14 cellular contexts compared by ENCODE assay signal in the genomic region with DNA sequence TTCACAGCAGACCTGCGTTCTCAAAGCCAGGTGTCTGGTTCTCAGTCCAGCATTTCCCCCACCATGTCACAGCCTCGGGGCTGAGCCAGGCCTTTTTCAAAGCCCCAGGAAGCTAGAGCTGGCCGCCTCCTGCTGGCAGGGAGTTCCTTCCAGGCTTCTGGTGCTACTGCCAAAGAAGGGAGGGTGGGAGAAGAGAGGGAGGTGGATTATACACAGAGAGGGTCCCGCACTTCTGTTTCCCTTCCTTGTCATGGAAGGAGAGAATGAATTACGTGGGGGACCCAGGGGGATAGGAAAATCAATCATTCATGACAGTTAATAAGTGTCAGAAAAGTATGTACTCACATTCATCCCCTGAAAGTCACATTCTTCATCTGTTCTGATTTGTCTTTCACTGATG. TPM values are rescaled to one million over a fixed set of nuclear protein-coding genes. Genes with fewer than 3 reads are reported as not detected.
A peak's percentile ranks its signal among the peaks of the same experiment; 100 is the strongest.
DNase-seq lines count a peak whose midpoint lies in the region; ATAC-seq and TF ChIP-seq lines count a peak whose summit lies in the region.
"Had no signal": no experiment of that assay in that cellular context is flagged by ENCODE, and none has a peak within 500 bp of the region (broad histone marks: within the 10 kb centered on the region; RNA-seq: fewer than 3 reads in every experiment).

No MANE protein-coding gene starts in this region.

- peaks cover 65% of the 10 kb centered on the region for H3K4me1 Mint-ChIP-seq in glutamatergic neuron (ENCODE audit: low read depth, unreplicated experiment)

- H3K79me2 ChIP-seq in osteoblast (ENCODE audit: insufficient read depth, low read length): no peaks in the 10 kb centered on the region
- H3K79me2 ChIP-seq in Karpas-422 (ENCODE audit: low read length): no peaks in the 10 kb centered on the region

- H3K4me1 ChIP-seq in ascending aorta (peaks cover 0 to 3% of the 10 kb centered on the region in 2 donors), osteoblast (ENCODE audit: insufficient read depth, low read length) (peaks cover 13% of the 10 kb centered on the region), Karpas-422 (ENCODE audit: low read length) (no peaks in the 10 kb centered on the region)

- TF ChIP-seq CTCF in GM10266 (IDR thresholded peaks at IDR 0.05; ENCODE audit: control insufficient read depth, insufficient read depth, low read depth, missing control alignments) (peak; percentile 10), ascending aorta (IDR thresholded peaks at IDR 0.05) (peak in 1 of 3 experiments; percentile 33), glutamatergic neuron (IDR thresholded peaks at IDR 0.05; ENCODE audit: partially characterized antibody, unreplicated experiment) (no peak), osteoblast (IDR thresholded peaks at IDR 0.05; ENCODE audit: extremely low read depth, low read depth, low read length) (no peak)

- H3K4me3 ChIP-seq in ascending aorta (peak overlapping the region in 1 of 2 donors; percentile 65), osteoblast (ENCODE audit: insufficient read depth, low read length) (no peak overlapping the region), Karpas-422 (ENCODE audit: low read length) (no peak overlapping the region)

- H3K36me3 Mint-ChIP-seq in glutamatergic neuron (ENCODE audit: unreplicated experiment): no peaks in the 10 kb centered on the region

- H3K27me3 Mint-ChIP-seq in glutamatergic neuron (ENCODE audit: unreplicated experiment): peaks cover 13% of the 10 kb centered on the region

- DNase-seq in GM10266 (ENCODE audit: extremely low spot score) (no peak), ascending aorta (ENCODE audit: low spot score in 2 of 2) (no peak), glutamatergic neuron (peak; percentile 80), retina (peak; percentile 32), osteoblast (ENCODE audit: insufficient read length, low spot score, missing footprints) (no peak), Karpas-422 (no peak), NOMO-1 (lab: John Stamatoyannopoulos, UW; ENCODE audit: unreplicated experiment in 2 of 2) (no peak)
- DNase-seq: activated CD4-positive, alpha-beta T cell treated with anti-CD3 and anti-CD28 coated beads for 48 hours; heart right ventricle; NCI-H1694; stimulated activated CD4-positive, alpha-beta T cell treated with anti-CD3 and anti-CD28 coated beads, Interleukin-12 subunit alpha, Interleukin-12 subunit beta, amount 100 ng/mL, for 4 hours had no signal

- H3K4me3 Mint-ChIP-seq in glutamatergic neuron (ENCODE audit: unreplicated experiment): peak overlapping the region; percentile 97

- H4K20me1 ChIP-seq in osteoblast (ENCODE audit: insufficient read depth, low read length) (no peaks in the 10 kb centered on the region), Karpas-422 (ENCODE audit: insufficient read depth, low read depth, low read length) (no peaks in the 10 kb centered on the region)

- no peaks in the 10 kb centered on the region for H3K9me3 ChIP-seq in ascending aorta
- no peaks in the 10 kb centered on the region for H3K9me3 ChIP-seq in osteoblast (ENCODE audit: low read depth, low read length)
- no peaks in the 10 kb centered on the region for H3K9me3 ChIP-seq in Karpas-422 (ENCODE audit: low read length)
- H3K9me3 ChIP-seq: heart right ventricle had no signal

- peak overlapping the region; percentile 99 for H3K27ac Mint-ChIP-seq in glutamatergic neuron (ENCODE audit: unreplicated experiment)

- H2AFZ ChIP-seq in osteoblast (ENCODE audit: low read length): no peak overlapping the region
- no peak overlapping the region for H2AFZ ChIP-seq in Karpas-422 (ENCODE audit: low read length)

- intact Hi-C loops in ascending aorta (cut with DNase I): loop anchor here (2.0 kb wide), 1 partner anchor 54 kb away; a partner anchor contains a TSS

- no peak for ATAC-seq in HG02610 (IDR thresholded peaks at IDR 0.05; ENCODE audit: unreplicated experiment)

- H3K27ac ChIP-seq in ascending aorta: peak overlapping the region; percentile 44 to 49
- H3K27ac ChIP-seq in osteoblast (ENCODE audit: low read depth, low read length): no peak overlapping the region
- no peak overlapping the region for H3K27ac ChIP-seq in Karpas-422 (ENCODE audit: low read length)
- H3K27ac ChIP-seq: heart right ventricle had no signal

- H3K9ac ChIP-seq in Karpas-422 (ENCODE audit: low read length): no peak overlapping the region

- no peaks in the 10 kb centered on the region for H3K9me2 ChIP-seq in Karpas-422 (replicated peaks; ENCODE audit: insufficient read depth, low read length)

- no peak overlapping the region for H3K4me2 ChIP-seq in osteoblast (ENCODE audit: insufficient read depth, low read length)
- no peak overlapping the region for H3K4me2 ChIP-seq in Karpas-422 (ENCODE audit: low read depth, low read length, poor library complexity, severe bottlenecking)

- no peaks in the 10 kb centered on the region for H3K27me3 ChIP-seq in ascending aorta
- peaks cover 8% of the 10 kb centered on the region for H3K27me3 ChIP-seq in osteoblast (ENCODE audit: insufficient read depth, low read length)
- H3K27me3 ChIP-seq in Karpas-422 (ENCODE audit: low read length): no peaks in the 10 kb centered on the region

- no peaks in the 10 kb centered on the region for H3K36me3 ChIP-seq in ascending aorta
- no peaks in the 10 kb centered on the region for H3K36me3 ChIP-seq in osteoblast (ENCODE audit: insufficient read depth, low read length)
- no peaks in the 10 kb centered on the region for H3K36me3 ChIP-seq in Karpas-422 (ENCODE audit: insufficient read depth, low read length)
- H3K36me3 ChIP-seq: heart right ventricle had no signal

- H3K9me3 Mint-ChIP-seq in glutamatergic neuron (ENCODE audit: unreplicated experiment): peaks cover 31% of the 10 kb centered on the region

RNA-seq across cellular contexts. Expression of a gene that starts 0.6 kb away (rescaled TPM):
- total RNA-seq in ascending aorta: not detected
- total RNA-seq in glutamatergic neuron (ENCODE audit: unreplicated experiment): 174 TPM
- total RNA-seq in osteoblast: 0.29 TPM in 1 of 2 replicates, not detected in the other
- total RNA-seq in Karpas-422 (2014; rRNA removed; shearing (Covaris generic); ENCODE audit: low replicate concordance): not detected in 2 replicates
- total RNA-seq: dermis microvascular lymphatic vessel endothelial cell, mesenteric fat pad had no signal

RNA-seq across cellular contexts. Expression of a gene that starts 54.7 kb away (rescaled TPM):
- total RNA-seq in ascending aorta (1.7 TPM), glutamatergic neuron (ENCODE audit: unreplicated experiment) (17.7 TPM), osteoblast (8.7 and 28.3 TPM in 2 replicates)
- total RNA-seq in Karpas-422 (2014; rRNA removed; shearing (Covaris generic); ENCODE audit: low replicate concordance): 11.6 and 27.6 TPM in 2 replicates

Comparison
In these comparisons a context has a peak if more than half of its experiments do, and no peak if none do; other contexts are left out.
1. DNase-seq: peak in glutamatergic neuron (single experiment) and retina (single experiment); none in GM10266 (single experiment), ascending aorta (0 of 2), osteoblast (single experiment), Karpas-422 (single experiment) and NOMO-1 (0 of 2).
2. H3K27ac ChIP-seq: peak in ascending aorta (2 of 2); none in osteoblast (single experiment) and Karpas-422 (single experiment).
3. RNA of a gene that starts 0.6 kb away (total RNA-seq): 174 TPM in glutamatergic neuron (single experiment); not detected in ascending aorta (single experiment), 0.29 TPM in osteoblast and not detected in Karpas-422; every median in the first group is over 100 times any median in the second.